Comparison of ENCODE assay signal across 8 cellular contexts in genomic region chr19:42290523-42291436, GRCh38. TPM values are rescaled to one million over a fixed set of nuclear protein-coding genes. Genes with fewer than 3 reads are reported as not detected.
DNase-seq lines count a peak whose midpoint lies in the region; ATAC-seq and TF ChIP-seq lines count a peak whose summit lies in the region.

No MANE protein-coding gene starts in this region.

- peak; percentile 72 for ATAC-seq in CD4-positive, alpha-beta T cell (ENCODE audit: poor library complexity)
- peak; percentile 42 for ATAC-seq in foreskin keratinocyte
- ATAC-seq in HG02938 (IDR thresholded peaks at IDR 0.05; ENCODE audit: unreplicated experiment), result no peak
- ATAC-seq in GM18909 (IDR thresholded peaks at IDR 0.05; ENCODE audit: poor library complexity, unreplicated experiment), result no peak

- H3K4me1 ChIP-seq in foreskin keratinocyte, result peaks cover 8% of the 10 kb centered on the region

- no peaks in the 10 kb centered on the region for H3K9me3 Mint-ChIP-seq in CD4-positive, alpha-beta T cell

- POLR2A ChIA-PET in CD4-positive, alpha-beta T cell (lab: Charles Lee), result no interaction called here

- peaks cover 15% of the 10 kb centered on the region for H3K4me1 Mint-ChIP-seq in CD4-positive, alpha-beta T cell (ENCODE audit: low read depth)

- DNase-seq in CD4-positive, alpha-beta T cell, result peak; percentile 37 to 64 (median 54)
- DNase-seq in KBM-7 (peak; percentile 59), foreskin keratinocyte (no peak), NCI-H187 (lab: John Stamatoyannopoulos, UW) (no peak)
- DNase-seq in activated CD8-positive, alpha-beta memory T cell treated with anti-CD3 and anti-CD28 coated beads, Interleukin-2, amount 50 U/mL, for 4 hours, result peak; percentile 72
- peak; percentile 48 to 56 for DNase-seq in stimulated activated CD8-positive, alpha-beta memory T cell treated with anti-CD3 and anti-CD28 coated beads, Interleukin-15, amount 100 ng/mL, for 48 hours (ENCODE audit: low read depth in 2 of 2)

- no peaks in the 10 kb centered on the region for H3K27me3 Mint-ChIP-seq in CD4-positive, alpha-beta T cell

- CTCF ChIA-PET in CD4-positive, alpha-beta T cell (lab: Charles Lee), result interaction anchor here (0.7 to 1.2 kb wide), 2 partner anchors 20 to 158 kb away, joined by 3 read pairs; partner anchors contain the start of gene POU2F2

- no peak overlapping the region for H3K4me3 Mint-ChIP-seq in CD4-positive, alpha-beta T cell

- H3K27ac ChIP-seq in CD4-positive, alpha-beta T cell (ENCODE audit: low read depth, low read length), result no peak overlapping the region
- no peak overlapping the region for H3K27ac ChIP-seq in foreskin keratinocyte

- H3K27ac Mint-ChIP-seq in CD4-positive, alpha-beta T cell, result no peak overlapping the region

- H3K9me3 ChIP-seq in CD4-positive, alpha-beta T cell (ENCODE audit: control insufficient read depth, low read length), result no peaks in the 10 kb centered on the region

- H3K36me3 Mint-ChIP-seq in CD4-positive, alpha-beta T cell (ENCODE audit: low read depth), result peaks cover 72% of the 10 kb centered on the region

- in situ Hi-C loops in KBM-7 (cut with MboI; ENCODE audit: low pct_unique_long_range_greater_than_20kb, low sequenced_read_pairs), result no loop called here

- TF ChIP-seq CTCF in CD4-positive, alpha-beta T cell (IDR thresholded peaks at IDR 0.05), result peak; percentile 56
- TF ChIP-seq CTCF in foreskin keratinocyte (conservative IDR thresholded peaks at IDR 0.05), result peak; percentile 69

- no peaks in the 10 kb centered on the region for H3K27me3 ChIP-seq in CD4-positive, alpha-beta T cell (ENCODE audit: control insufficient read depth, insufficient read depth, low read length)
- no peaks in the 10 kb centered on the region for H3K27me3 ChIP-seq in foreskin keratinocyte

- intact Hi-C loops in CD4-positive, alpha-beta T cell (cut with DNase I, micrococcal nuclease), result no loop called here

RNA-seq across cellular contexts. Expression of gene PRR19, which starts 11.2 kb away (rescaled TPM):
- under 1 TPM in 1 of 2 experiments, not detected in 1; 0.16 TPM for total RNA-seq in CD4-positive, alpha-beta T cell
- 1.4 and 1.5 TPM in 2 replicates for total RNA-seq in foreskin keratinocyte
- polyA plus RNA-seq in foreskin keratinocyte, result 2.3 TPM in 2 replicates

RNA-seq across cellular contexts. Expression of gene PAFAH1B3, which starts 11.6 kb away (rescaled TPM):
- total RNA-seq in CD4-positive, alpha-beta T cell, result 10 to 100 TPM; 10.6 to 11.8 TPM
- total RNA-seq in foreskin keratinocyte, result 71.9 and 82.9 TPM in 2 replicates
- 106 and 121 TPM in 2 replicates for polyA plus RNA-seq in foreskin keratinocyte

RNA-seq across cellular contexts. Expression of gene CIC, which starts 21.7 kb away (rescaled TPM):
- total RNA-seq in CD4-positive, alpha-beta T cell, result 100 to 1,000 TPM; 114 to 119 TPM
- 37.4 and 40.7 TPM in 2 replicates for total RNA-seq in foreskin keratinocyte
- 32.2 and 36.1 TPM in 2 replicates for polyA plus RNA-seq in foreskin keratinocyte

RNA-seq across cellular contexts. Expression of gene TMEM145, which starts 22.3 kb away (rescaled TPM):
- not detected for total RNA-seq in CD4-positive, alpha-beta T cell
- total RNA-seq in foreskin keratinocyte, result not detected in 2 replicates
- 0.04 TPM in 1 of 2 replicates, not detected in the other for polyA plus RNA-seq in foreskin keratinocyte

RNA-seq across cellular contexts. Expression of gene MEGF8, which starts 34.7 kb away (rescaled TPM):
- 1 to 10 TPM; 4.1 to 4.2 TPM for total RNA-seq in CD4-positive, alpha-beta T cell
- 11.6 and 12.4 TPM in 2 replicates for total RNA-seq in foreskin keratinocyte
- 4.5 and 5.7 TPM in 2 replicates for polyA plus RNA-seq in foreskin keratinocyte

Comparison
In these comparisons a context has a peak if more than half of its experiments do, and no peak if none do; other contexts are left out.
1. ATAC-seq: peak in CD4-positive, alpha-beta T cell (single experiment) and foreskin keratinocyte (single experiment); none in HG02938 (single experiment) and GM18909 (single experiment).
2. DNase-seq: peak in CD4-positive, alpha-beta T cell (10 of 10), KBM-7 (single experiment), activated CD8-positive, alpha-beta memory T cell treated with anti-CD3 and anti-CD28 coated beads, Interleukin-2, amount 50 U/mL, for 4 hours (single experiment) and stimulated activated CD8-positive, alpha-beta memory T cell treated with anti-CD3 and anti-CD28 coated beads, Interleukin-15, amount 100 ng/mL, for 48 hours (2 of 2); none in foreskin keratinocyte (0 of 2) and NCI-H187 (0 of 2).